Comparison of ENCODE assay signal across 1 cellular context in genomic region chr11:45994421-45995341, GRCh38.
TF ChIP-seq lines count a peak whose summit lies in the region.

No MANE protein-coding gene starts in this region.

TF ChIP-seq in K562, 482 proteins besides CTCF, POLR2A, EP300 and RAD21 (continued from another document and continues in another):
- TF ChIP-seq NR3C1 (CRISPR knock-in tag; IDR thresholded peaks at IDR 0.05) (no peak), AFF4 (CRISPR knock-in tag; IDR thresholded peaks at IDR 0.05) (no peak), TEAD4 (IDR thresholded peaks at IDR 0.05; ENCODE audit: low read length) (peak; percentile 94), TEAD4 (CRISPR knock-in tag; IDR thresholded peaks at IDR 0.05; ENCODE audit: borderline replicate concordance) (no peak), PTRF (tag; IDR thresholded peaks at IDR 0.05) (no peak), KLF10 (CRISPR knock-in tag; IDR thresholded peaks at IDR 0.05) (0 out of 2 replicates have a peak, but pooled peaks have one; percentile 32), POU5F1 (IDR thresholded peaks at IDR 0.05; ENCODE audit: borderline replicate concordance, low read depth, low read length, partially characterized antibody) (no peak), ZNF165 (CRISPR knock-in tag; IDR thresholded peaks at IDR 0.05; ENCODE audit: borderline replicate concordance) (no peak), FOXK1 (CRISPR knock-in tag; IDR thresholded peaks at IDR 0.05; ENCODE audit: borderline replicate concordance) (no peak), MEF2A (IDR thresholded peaks at IDR 0.05; ENCODE audit: control insufficient read depth, low read depth, low read length) (no peak), CUX1 (CRISPR knock-in tag; IDR thresholded peaks at IDR 0.05) (peak; percentile 34; the same call in 1 of the 2 replicates), FUS (optimal IDR thresholded peaks at IDR 0.05; ENCODE audit: low read depth, low read length) (no peak), LARP7 (IDR thresholded peaks at IDR 0.05) (no peak), ARID4B (CRISPR knock-in tag; IDR thresholded peaks at IDR 0.05) (no peak), PYGO2 (tag; IDR thresholded peaks at IDR 0.05) (no peak), PCBP1 (IDR thresholded peaks at IDR 0.05; ENCODE audit: low read depth, low read length, poor library complexity, severe bottlenecking) (no peak), NR0B1 (IDR thresholded peaks at IDR 0.05; ENCODE audit: partially characterized antibody) (no peak), ARID2 (IDR thresholded peaks at IDR 0.05) (no peak), ILK (tag; IDR thresholded peaks at IDR 0.05; ENCODE audit: borderline replicate concordance, low read depth) (no peak), MAFF (IDR thresholded peaks at IDR 0.05; ENCODE audit: low read length) (peak; percentile 82), RNF2 (IDR thresholded peaks at IDR 0.05) (peak; percentile 92; the same call in 1 of the 2 replicates), SNAPC5 (CRISPR knock-in tag; IDR thresholded peaks at IDR 0.05) (no peak), FIP1L1 (IDR thresholded peaks at IDR 0.05; ENCODE audit: low read depth, low read length, poor library complexity, severe bottlenecking) (no peak), MTA2 (IDR thresholded peaks at IDR 0.05; ENCODE audit: low read depth) (peak; percentile 73), ZFX (CRISPR knock-in tag; IDR thresholded peaks at IDR 0.05) (no peak), KAT2B (IDR thresholded peaks at IDR 0.05; ENCODE audit: low read depth, low read length) (no peak), USF2 (CRISPR knock-in tag; IDR thresholded peaks at IDR 0.05) (no peak), ZSCAN29 (IDR thresholded peaks at IDR 0.05) (no peak), JUNB (CRISPR knock-in tag; conservative IDR thresholded peaks at IDR 0.05) (no peak), ETS1 (conservative IDR thresholded peaks at IDR 0.05; ENCODE audit: control insufficient read depth, low read depth, low read length) (peak; percentile 71), ZBTB9 (CRISPR knock-in tag; IDR thresholded peaks at IDR 0.05) (no peak), NCOA2 (IDR thresholded peaks at IDR 0.05; ENCODE audit: partially characterized antibody in 2 of 2) (peak in 1 of 2 experiments; percentile 15), ZNF436 (CRISPR knock-in tag; IDR thresholded peaks at IDR 0.05) (no peak), PRPF4 (IDR thresholded peaks at IDR 0.05; ENCODE audit: insufficient read depth, low read depth, low read length, poor library complexity, severe bottlenecking) (no peak), ZNF778 (CRISPR knock-in tag; IDR thresholded peaks at IDR 0.05) (no peak), ZFPM2 (CRISPR knock-in tag; IDR thresholded peaks at IDR 0.05) (no peak), MTF1 (CRISPR knock-in tag; IDR thresholded peaks at IDR 0.05; ENCODE audit: borderline replicate concordance) (no peak), USF1 (CRISPR knock-in tag; IDR thresholded peaks at IDR 0.05) (peak; percentile 41; the same call in 1 of the 2 replicates), POLR2G (IDR thresholded peaks at IDR 0.05; ENCODE audit: low read depth, low read length) (no peak; the same call in 1 of the 2 replicates), MBD1 (CRISPR knock-in tag; IDR thresholded peaks at IDR 0.05) (no peak)
